Comparison of ENCODE assay signal across 8 cellular contexts in genomic region chr4:1748465-1748995, GRCh38. TPM values are rescaled to one million over a fixed set of nuclear protein-coding genes. Genes with fewer than 3 reads are reported as not detected.
DNase-seq lines count a peak whose midpoint lies in the region; ATAC-seq and TF ChIP-seq lines count a peak whose summit lies in the region.

No MANE protein-coding gene starts in this region.

- DNase-seq in BE2C (peak; percentile 95), H9 (peak; percentile 85), NCI-H69 (lab: John Stamatoyannopoulos, UW) (peak; percentile 81), dorsolateral prefrontal cortex (peak; percentile 45 to 77 (median 61)), memory B cell (ENCODE audit: low spot score in 2 of 2) (peak; percentile 76 to 83)
- peak; percentile 71 for DNase-seq in activated CD4-positive, alpha-beta T cell treated with anti-CD3 and anti-CD28 coated beads, Interleukin-2, amount 50 U/mL, for 4 hours
- peak; percentile 45 to 58 for DNase-seq in stimulated activated CD8-positive, alpha-beta memory T cell treated with anti-CD3 and anti-CD28 coated beads, Interleukin-4, amount 100 ng/mL, for 1 hour (ENCODE audit: low read depth in 2 of 2, low spot score in 1 of 2)

- H3K9me3 Mint-ChIP-seq in H9: no peaks in the 10 kb centered on the region
- H3K9me3 Mint-ChIP-seq in memory B cell: no peaks in the 10 kb centered on the region

- H2BK5ac ChIP-seq in H9 (ENCODE audit: insufficient read length, low read length): no peak overlapping the region

- no peak overlapping the region for H3K18ac ChIP-seq in H9 (ENCODE audit: insufficient read length, low read depth, low read length)

- H3K4ac ChIP-seq in H9 (ENCODE audit: low read depth, low read length): no peak overlapping the region

- intact Hi-C loops in dorsolateral prefrontal cortex (cut with DNase I): loop anchor here (1.0 to 5.0 kb wide), 3 partner anchors 62 to 149 kb away; no protein-coding TSS in a partner anchor

- H3K79me2 ChIP-seq in H9 (ENCODE audit: insufficient read depth, low read length): no peaks in the 10 kb centered on the region

- peak; percentile 81 for TF ChIP-seq CTCF in BE2C (IDR thresholded peaks at IDR 0.05; ENCODE audit: low read depth, low read length)
- TF ChIP-seq CTCF in H9 (conservative IDR thresholded peaks at IDR 0.05): peak; percentile 97
- TF ChIP-seq CTCF in dorsolateral prefrontal cortex (IDR thresholded peaks at IDR 0.05 in 54 of 56, conservative IDR thresholded peaks at IDR 0.05 in 2 of 56; ENCODE audit: low read depth in 1 of 56, partially characterized antibody in 56 of 56): peak; percentile 56 to 87 (median 79)

- H3K27ac ChIP-seq in H9 (ENCODE audit: insufficient read length, low read depth, low read length) (no peak overlapping the region), dorsolateral prefrontal cortex (no peak overlapping the region)

- no peak overlapping the region for H2BK12ac ChIP-seq in H9 (ENCODE audit: insufficient read length, low read depth, low read length)

- H2BK20ac ChIP-seq in H9 (ENCODE audit: low read depth, low read length, poor library complexity, severe bottlenecking): no peak overlapping the region

- H2AK5ac ChIP-seq in H9 (ENCODE audit: insufficient read length, low read length): no peak overlapping the region

- no peak overlapping the region for H4K8ac ChIP-seq in H9 (replicated peaks; ENCODE audit: insufficient read length, low read depth, low read length)

- H3K27ac Mint-ChIP-seq in H9: no peak overlapping the region
- H3K27ac Mint-ChIP-seq in memory B cell: no peak overlapping the region

- H2AFZ ChIP-seq in H9 (ENCODE audit: low read length): no peak overlapping the region

- H3K27me3 ChIP-seq in BE2C (no peaks in the 10 kb centered on the region), H9 (ENCODE audit: insufficient read depth, low read length) (no peaks in the 10 kb centered on the region), dorsolateral prefrontal cortex (peaks cover 0 to 3% (median 0%) of the 10 kb centered on the region in 45 donors)

- H3K23ac ChIP-seq in H9 (ENCODE audit: insufficient read length, low read depth, low read length): no peak overlapping the region

- H3K4me3 ChIP-seq in BE2C (ENCODE audit: low read depth, low read length): peak overlapping the region; percentile 44
- H3K4me3 ChIP-seq in dorsolateral prefrontal cortex: peak overlapping the region in 3 of 59 donors; percentile 12 to 22 (median 21)

- peaks cover 3 to 21% (median 17%) of the 10 kb centered on the region in 3 experiments; a peak in 6 of 7 replicates for H3K36me3 Mint-ChIP-seq in H9 (ENCODE audit: insufficient read depth in 1 of 3, low read depth in 3 of 3)
- H3K36me3 Mint-ChIP-seq in memory B cell: peaks cover 5% of the 10 kb centered on the region

- H3K36me3 ChIP-seq in BE2C: peaks cover 17% of the 10 kb centered on the region

- H3K9me3 ChIP-seq in BE2C: no peaks in the 10 kb centered on the region
- H3K9me3 ChIP-seq in H9 (ENCODE audit: control insufficient read depth, low read depth, low read length): no peaks in the 10 kb centered on the region

- no peak overlapping the region for H4K91ac ChIP-seq in H9 (ENCODE audit: insufficient read length, low read depth, low read length)

- H3K4me1 ChIP-seq in BE2C (no peaks in the 10 kb centered on the region), H9 (ENCODE audit: insufficient read depth, low read length) (no peaks in the 10 kb centered on the region)

- no peak overlapping the region for H3K14ac ChIP-seq in H9 (ENCODE audit: insufficient read depth, low read length)

- H2BK15ac ChIP-seq in H9 (ENCODE audit: low read depth, low read length): no peak overlapping the region

- no peaks in the 10 kb centered on the region for H3K79me1 ChIP-seq in H9 (ENCODE audit: insufficient read depth, low read depth, low read length, poor library complexity, severe bottlenecking)

- H3K9ac ChIP-seq in H9 (ENCODE audit: extremely low read depth, insufficient read length, low read length): no peak overlapping the region

- no CpG with 5 or more reads among the region's 29 CpGs for WGBS in H9 (ENCODE audit: extremely low coverage, insufficient read length, low lambda C conversion rate)

- H3K4me1 Mint-ChIP-seq in H9: peaks cover 0 to 12% of the 10 kb centered on the region in 2 experiments; a peak in 1 of 4 replicates
- peaks cover 4% of the 10 kb centered on the region for H3K4me1 Mint-ChIP-seq in memory B cell

- no peak overlapping the region for H4K5ac ChIP-seq in H9 (ENCODE audit: insufficient read length, low read depth, low read length)

- H3T11ph ChIP-seq in H9 (ENCODE audit: low read length): no peak overlapping the region

- H4K20me1 ChIP-seq in H9 (ENCODE audit: control insufficient read depth, insufficient read depth, insufficient read length): no peaks in the 10 kb centered on the region

- no peak overlapping the region for H2BK120ac ChIP-seq in H9 (ENCODE audit: low read depth, low read length, poor library complexity, severe bottlenecking)

- H3K27me3 Mint-ChIP-seq in H9 (ENCODE audit: low read depth): no peaks in the 10 kb centered on the region
- peaks cover 4% of the 10 kb centered on the region for H3K27me3 Mint-ChIP-seq in memory B cell

- H3K4me2 ChIP-seq in H9 (ENCODE audit: insufficient read depth, insufficient read length, low read length): peak overlapping the region; percentile 17

- H3K23me2 ChIP-seq in H9 (ENCODE audit: insufficient read length, low read depth, low read length, poor library complexity, severe bottlenecking): no peaks in the 10 kb centered on the region

- no peak overlapping the region for H3K56ac ChIP-seq in H9 (ENCODE audit: insufficient read length, low read depth, low read length)

- H3K4me3 Mint-ChIP-seq in H9 (no peak overlapping the region), memory B cell (no peak overlapping the region)

- ATAC-seq in memory B cell (ENCODE audit: low read depth): peak; percentile 68
- no peak for ATAC-seq in GM21381 (IDR thresholded peaks at IDR 0.05; ENCODE audit: unreplicated experiment)

RNA-seq across cellular contexts. Expression of gene TACC3, which starts 27.2 kb away (rescaled TPM):
- 38.0 TPM for polyA plus RNA-seq in BE2C (2012; ENCODE audit: insufficient read depth, insufficient read length, low read depth)
- total RNA-seq in H9 (2021) (150 and 156 TPM in 2 replicates), dorsolateral prefrontal cortex (10 to 100 TPM in 16 of 120 experiments, 1 to 10 TPM in 104; 2.6 to 15.4 (median 6.8) TPM)

RNA-seq across cellular contexts. Expression of gene TMEM129, which starts 27.4 kb away (rescaled TPM):
- polyA plus RNA-seq in BE2C (2012; ENCODE audit: insufficient read depth, insufficient read length, low read depth): 87.6 TPM
- 27.3 and 30.4 TPM in 2 replicates for total RNA-seq in H9 (2021)
- 10 to 100 TPM; 22.2 to 81.4 (median 37.9) TPM for total RNA-seq in dorsolateral prefrontal cortex

RNA-seq across cellular contexts. Expression of gene SLBP, which starts 36.4 kb away (rescaled TPM):
- polyA plus RNA-seq in BE2C (2012; ENCODE audit: insufficient read depth, insufficient read length, low read depth): 66.8 TPM
- total RNA-seq in H9 (2021) (62.7 and 67.0 TPM in 2 replicates), dorsolateral prefrontal cortex (10 to 100 TPM; 23.0 to 54.6 (median 39.9) TPM)

RNA-seq across cellular contexts. Expression of gene FGFR3, which starts 44.6 kb away (rescaled TPM):
- polyA plus RNA-seq in BE2C (2012; ENCODE audit: insufficient read depth, insufficient read length, low read depth): 0.25 TPM
- total RNA-seq in H9 (2021) (75.7 and 81.2 TPM in 2 replicates), dorsolateral prefrontal cortex (100 to 1,000 TPM in 64 of 120 experiments, 10 to 100 TPM in 56; 36.8 to 327 (median 103) TPM)
